Comparison of ENCODE assay signal across 17 cellular contexts in the genomic region with DNA sequence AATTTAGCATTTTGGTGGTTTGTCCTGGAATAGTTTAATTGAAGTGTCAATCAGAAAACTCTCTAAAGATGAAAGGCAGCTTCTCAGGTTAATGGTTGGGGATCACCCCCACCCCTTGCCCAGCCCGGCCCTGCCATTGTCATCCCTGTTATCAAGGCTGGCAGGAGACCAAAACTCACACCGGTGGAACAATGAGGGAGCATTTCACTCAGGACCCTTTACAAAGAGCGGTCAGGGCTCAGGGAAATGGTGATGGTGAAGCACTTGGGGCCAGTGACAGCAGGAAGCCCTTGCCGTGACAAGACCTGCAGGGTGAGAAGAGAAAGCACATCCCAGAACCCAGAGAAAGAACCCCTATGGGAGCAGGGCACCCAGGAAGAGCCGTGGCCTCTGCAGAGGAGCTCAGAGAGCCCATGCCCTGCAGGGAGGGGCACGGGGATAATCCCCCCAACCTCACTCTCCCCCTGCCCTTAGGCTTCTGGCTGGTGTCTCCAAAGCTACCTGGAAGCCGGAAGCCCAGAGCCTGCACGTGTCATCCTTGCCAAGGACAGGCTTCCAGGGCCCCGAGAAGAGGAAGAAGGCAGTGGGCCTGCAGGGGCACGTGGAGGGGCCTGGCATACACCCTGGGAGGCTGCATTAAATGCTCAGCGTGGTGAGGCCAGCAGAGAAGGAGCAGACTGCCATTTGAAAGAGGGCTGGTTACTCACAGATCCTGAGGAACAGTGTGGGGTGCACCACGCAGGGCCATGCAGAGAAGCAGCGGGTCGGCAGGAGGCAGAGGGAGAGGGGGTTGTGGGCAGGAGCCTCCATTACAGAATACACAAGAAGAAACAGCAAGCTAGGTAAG.
DNase-seq lines count a peak whose midpoint lies in the region; ATAC-seq, FAIRE-seq and TF ChIP-seq lines count a peak whose summit lies in the region.
"Had no signal": no experiment of that assay in that cellular context is flagged by ENCODE, and none has a peak within 500 bp of the region (broad histone marks: within the 10 kb centered on the region; RNA-seq: fewer than 3 reads in every experiment).

No MANE protein-coding gene starts in this region.

- intact Hi-C loops in kidney (cut with DNase I): no loop called here
- intact Hi-C loops in left colon (cut with DNase I, micrococcal nuclease): no loop called here
- intact Hi-C loops in activated T-helper 2 cell treated with anti-CD3 and anti-CD28 coated beads, Interferon-gamma antibody, Interleukin-2, Interleukin-4, amounts not matched to agents 10 μg/mL and 5 μg/mL and 100 μg/mL, durations not matched to agents 14 hours and 24 hours and 36 hours (cut with micrococcal nuclease): no loop called here

- H3K27me3 Mint-ChIP-seq in activated T-helper 2 cell treated with anti-CD3 and anti-CD28 coated beads, Interferon-gamma antibody, Interleukin-2, Interleukin-4, amounts not matched to agents 10 μg/mL and 5 μg/mL and 100 μg/mL, durations not matched to agents 14 hours and 24 hours and 36 hours (ENCODE audit: low read depth): peaks cover 2% of the 10 kb centered on the region

- H3K9me3 ChIP-seq in kidney (ENCODE audit: control insufficient read depth in 1 of 2, low read length in 2 of 2) (no peaks in the 10 kb centered on the region), small intestine (ENCODE audit: control insufficient read depth, low read depth) (no peaks in the 10 kb centered on the region)
- H3K9me3 ChIP-seq: BE2C, SK-N-SH had no signal

- no peaks in the 10 kb centered on the region for H3K9me3 Mint-ChIP-seq in activated T-helper 2 cell treated with anti-CD3 and anti-CD28 coated beads, Interferon-gamma antibody, Interleukin-2, Interleukin-4, amounts not matched to agents 10 μg/mL and 5 μg/mL and 100 μg/mL, durations not matched to agents 14 hours and 24 hours and 36 hours

- peak; percentile 20 for DNase-seq in DMS153 treated with DMSO at 0.1 percent for 48 hours (lab: John Stamatoyannopoulos, UW; ENCODE audit: unreplicated experiment)
- peak; percentile 35 for DNase-seq in NCI-H1092 treated with DMSO at 0.1 percent for 48 hours (lab: John Stamatoyannopoulos, UW)
- peak; percentile 62 for DNase-seq in NCI-H345 (lab: John Stamatoyannopoulos, UW)
- peak; percentile 41 for DNase-seq in kidney
- no peak for DNase-seq in small intestine
- DNase-seq in left colon: no peak
- no peak for DNase-seq in activated T-helper 2 cell treated with anti-CD3 and anti-CD28 coated beads, Interferon-gamma antibody, Interleukin-2, Interleukin-4, amounts not matched to agents 10 μg/mL and 5 μg/mL and 100 μg/mL, durations not matched to agents 14 hours and 24 hours and 36 hours (ENCODE audit: low spot score)
- DNase-seq: BE2C; CD4-positive, alpha-beta memory T cell; Karpas-422; MM.1S; NCI-H1694; Right ventricle myocardium superior; SK-N-SH; T-helper 1 cell had no signal

- no peaks in the 10 kb centered on the region for H3K4me1 Mint-ChIP-seq in activated T-helper 2 cell treated with anti-CD3 and anti-CD28 coated beads, Interferon-gamma antibody, Interleukin-2, Interleukin-4, amounts not matched to agents 10 μg/mL and 5 μg/mL and 100 μg/mL, durations not matched to agents 14 hours and 24 hours and 36 hours (ENCODE audit: low read depth)

- 35 to 47% (median 43%) methylated on average over 13 to 14 of the region's 14 CpGs for WGBS in small intestine, 3 donors

- H3K27ac ChIP-seq in kidney (ENCODE audit: low read depth in 2 of 2, low read length in 2 of 2): no peak overlapping the region
- no peak overlapping the region for H3K27ac ChIP-seq in small intestine (ENCODE audit: low read depth in 1 of 2, low read length in 1 of 2)

- H3K4me3 ChIP-seq in kidney (ENCODE audit: low read length in 2 of 2) (no peak overlapping the region), small intestine (ENCODE audit: low read depth in 1 of 2, low read length in 2 of 2) (no peak overlapping the region)

- H3K4me1 ChIP-seq in kidney (ENCODE audit: control insufficient read depth in 1 of 2, insufficient read depth in 1 of 2, low read depth in 1 of 2, low read length in 2 of 2) (no peaks in the 10 kb centered on the region), small intestine (ENCODE audit: control insufficient read depth in 2 of 2, insufficient read depth in 1 of 2, low read depth in 1 of 2, low read length in 1 of 2) (no peaks in the 10 kb centered on the region)

- H3K9ac ChIP-seq in kidney (ENCODE audit: low read length in 2 of 2): no peak overlapping the region
- H3K9ac ChIP-seq: SK-N-SH had no signal

- H3K36me3 ChIP-seq in kidney (ENCODE audit: control insufficient read depth in 1 of 2, insufficient read depth in 2 of 2, low read length in 2 of 2) (no peaks in the 10 kb centered on the region), small intestine (ENCODE audit: control insufficient read depth in 2 of 2, insufficient read depth in 2 of 2, low read length in 2 of 2) (no peaks in the 10 kb centered on the region)
- H3K36me3 ChIP-seq: BE2C had no signal

- peaks cover 0 to 6% of the 10 kb centered on the region in 2 donors for H3K27me3 ChIP-seq in small intestine (ENCODE audit: control insufficient read depth in 2 of 2, insufficient read depth in 2 of 2, low read length in 2 of 2)
- H3K27me3 ChIP-seq: BE2C had no signal

- no peaks in the 10 kb centered on the region for H3K36me3 Mint-ChIP-seq in activated T-helper 2 cell treated with anti-CD3 and anti-CD28 coated beads, Interferon-gamma antibody, Interleukin-2, Interleukin-4, amounts not matched to agents 10 μg/mL and 5 μg/mL and 100 μg/mL, durations not matched to agents 14 hours and 24 hours and 36 hours (ENCODE audit: low read depth)
- H3K36me3 Mint-ChIP-seq: CD4-positive, alpha-beta memory T cell had no signal

- H3K27ac Mint-ChIP-seq in activated T-helper 2 cell treated with anti-CD3 and anti-CD28 coated beads, Interferon-gamma antibody, Interleukin-2, Interleukin-4, amounts not matched to agents 10 μg/mL and 5 μg/mL and 100 μg/mL, durations not matched to agents 14 hours and 24 hours and 36 hours: no peak overlapping the region
- H3K27ac Mint-ChIP-seq: CD4-positive, alpha-beta memory T cell had no signal

- no peak overlapping the region for H3K4me3 Mint-ChIP-seq in activated T-helper 2 cell treated with anti-CD3 and anti-CD28 coated beads, Interferon-gamma antibody, Interleukin-2, Interleukin-4, amounts not matched to agents 10 μg/mL and 5 μg/mL and 100 μg/mL, durations not matched to agents 14 hours and 24 hours and 36 hours (ENCODE audit: low read depth)
- H3K4me3 Mint-ChIP-seq: CD4-positive, alpha-beta memory T cell had no signal

- no peak for TF ChIP-seq CTCF in kidney (IDR thresholded peaks at IDR 0.05; ENCODE audit: borderline replicate concordance, extremely low read depth, insufficient read depth)

- FAIRE-seq in kidney (lab: Jason Lieb, UNC) (no peak), small intestine (lab: Jason Lieb, UNC) (no peak)
- FAIRE-seq: H54 had no signal

- ATAC-seq in HG02610 (IDR thresholded peaks at IDR 0.05; ENCODE audit: unreplicated experiment): no peak
- no peak for ATAC-seq in left colon

Comparison
In these comparisons a context has a peak if more than half of its experiments do, and no peak if none do; other contexts are left out.
1. DNase-seq: peak in DMS153 treated with DMSO at 0.1 percent for 48 hours (single experiment), NCI-H1092 treated with DMSO at 0.1 percent for 48 hours (single experiment), NCI-H345 (single experiment) and kidney (single experiment); none in small intestine (single experiment), left colon (0 of 2) and activated T-helper 2 cell treated with anti-CD3 and anti-CD28 coated beads, Interferon-gamma antibody, Interleukin-2, Interleukin-4, amounts not matched to agents 10 μg/mL and 5 μg/mL and 100 μg/mL, durations not matched to agents 14 hours and 24 hours and 36 hours (single experiment).